Comparison of ENCODE assay signal across 23 cellular contexts in genomic region chr2:46580416-46580815, GRCh38. TPM values are rescaled to one million over a fixed set of nuclear protein-coding genes. Genes with fewer than 3 reads are reported as not detected.
DNase-seq lines count a peak whose midpoint lies in the region; ATAC-seq and TF ChIP-seq lines count a peak whose summit lies in the region.
"Had no signal": no experiment of that assay in that cellular context is flagged by ENCODE, and none has a peak within 500 bp of the region (broad histone marks: within the 10 kb centered on the region; RNA-seq: fewer than 3 reads in every experiment).

No MANE protein-coding gene starts in this region.

- no peak for DNase-seq in natural killer cell
- DNase-seq in natural killer cell treated with Interleukin-12 subunit alpha and Interleukin-12 subunit beta and Interleukin-15 and Interleukin-18, amount 100 ng/mL, for 72 hours (ENCODE audit: low spot score) = no peak
- peak; percentile 74 for DNase-seq in NCI-H2171 treated with DMSO at 0.1 percent for 48 hours (lab: John Stamatoyannopoulos, UW)
- no peak for DNase-seq in naive B cell
- DNase-seq in SK-N-DZ (ENCODE audit: low spot score) = no peak
- DNase-seq in WERI-Rb-1 = no peak
- no peak for DNase-seq in activated CD4-positive, alpha-beta T cell treated with anti-CD3 and anti-CD28 coated beads for 1 hour
- DNase-seq in Calu3 = no peak
- DNase-seq: activated CD4-positive, alpha-beta T cell treated with anti-CD3 and anti-CD28 coated beads, Interleukin-2, amount 10 ng/mL, durations not matched to agents 24 days and 14 days; activated CD8-positive, alpha-beta memory T cell treated with anti-CD3 and anti-CD28 coated beads, Interleukin-2, amount 10 ng/mL, durations not matched to agents 7 days and 5 days; effector CD8-positive, alpha-beta T cell; erythroblast; KG1; NCI-H1436; NCI-H510A treated with DMSO at 0.1 percent for 48 hours; ovary; Peyer's patch; right cardiac atrium; SJCRH30; stimulated activated naive CD8-positive, alpha-beta T cell treated with anti-CD3 and anti-CD28 coated beads, Interleukin-15, amount 100 ng/mL, for 72 hours; T-cell; thyroid gland had no signal

- no peaks in the 10 kb centered on the region for H3K9me3 ChIP-seq in WERI-Rb-1 (ENCODE audit: severe bottlenecking)
- H3K9me3 ChIP-seq: ovary, Peyer's patch, SJCRH30, thyroid gland had no signal

- H3K27me3 Mint-ChIP-seq in natural killer cell (ENCODE audit: low read depth in 2 of 2) = no peaks in the 10 kb centered on the region
- no peaks in the 10 kb centered on the region for H3K27me3 Mint-ChIP-seq in natural killer cell treated with Interleukin-12 subunit alpha and Interleukin-12 subunit beta and Interleukin-15 and Interleukin-18, amount 100 ng/mL, for 72 hours
- no peaks in the 10 kb centered on the region for H3K27me3 Mint-ChIP-seq in naive B cell
- no peaks in the 10 kb centered on the region for H3K27me3 Mint-ChIP-seq in Calu3 (ENCODE audit: unreplicated experiment)
- H3K27me3 Mint-ChIP-seq: activated CD4-positive, alpha-beta T cell treated with anti-CD3 and anti-CD28 coated beads, Interleukin-2, amount 10 ng/mL, durations not matched to agents 24 days and 14 days; activated CD8-positive, alpha-beta memory T cell treated with anti-CD3 and anti-CD28 coated beads, Interleukin-2, amount 10 ng/mL, durations not matched to agents 7 days and 5 days; stimulated activated naive CD8-positive, alpha-beta T cell treated with anti-CD3 and anti-CD28 coated beads, Interleukin-15, amount 100 ng/mL, for 72 hours; T-cell had no signal

- H3K27ac ChIP-seq in WERI-Rb-1 = no peak overlapping the region
- H3K27ac ChIP-seq: ovary, Peyer's patch, SJCRH30, thyroid gland had no signal

- ATAC-seq in natural killer cell (no peak), naive B cell (ENCODE audit: low read depth in 2 of 2) (no peak)
- ATAC-seq in natural killer cell treated with Interleukin-12 subunit alpha and Interleukin-12 subunit beta and Interleukin-15 and Interleukin-18, amount 100 ng/mL, for 72 hours = no peak
- ATAC-seq: activated CD8-positive, alpha-beta memory T cell treated with anti-CD3 and anti-CD28 coated beads, Interleukin-2, amount 10 ng/mL, durations not matched to agents 7 days and 5 days; right cardiac atrium; stimulated activated naive CD8-positive, alpha-beta T cell treated with anti-CD3 and anti-CD28 coated beads, Interleukin-15, amount 100 ng/mL, for 72 hours; T-cell had no signal

- H3K36me3 Mint-ChIP-seq in natural killer cell = peaks cover 17% of the 10 kb centered on the region
- peaks cover 17% of the 10 kb centered on the region for H3K36me3 Mint-ChIP-seq in natural killer cell treated with Interleukin-12 subunit alpha and Interleukin-12 subunit beta and Interleukin-15 and Interleukin-18, amount 100 ng/mL, for 72 hours
- H3K36me3 Mint-ChIP-seq in naive B cell = peaks cover 20 to 34% of the 10 kb centered on the region in 2 donors
- peaks cover 4% of the 10 kb centered on the region for H3K36me3 Mint-ChIP-seq in Calu3 (ENCODE audit: insufficient read depth, unreplicated experiment)

- CTCF ChIA-PET in Calu3 (lab: Charles Lee) = no interaction called here

- intact Hi-C loops in natural killer cell (cut with micrococcal nuclease) = no loop called here
- intact Hi-C loops in Calu3 (cut with micrococcal nuclease; ENCODE audit: unreplicated experiment) = no loop called here

- H3K4me3 Mint-ChIP-seq in natural killer cell (no peak overlapping the region), naive B cell (no peak overlapping the region), Calu3 (ENCODE audit: low read depth, unreplicated experiment) (no peak overlapping the region)
- no peak overlapping the region for H3K4me3 Mint-ChIP-seq in natural killer cell treated with Interleukin-12 subunit alpha and Interleukin-12 subunit beta and Interleukin-15 and Interleukin-18, amount 100 ng/mL, for 72 hours
- H3K4me3 Mint-ChIP-seq: activated CD4-positive, alpha-beta T cell treated with anti-CD3 and anti-CD28 coated beads, Interleukin-2, amount 10 ng/mL, durations not matched to agents 24 days and 14 days; activated CD8-positive, alpha-beta memory T cell treated with anti-CD3 and anti-CD28 coated beads, Interleukin-2, amount 10 ng/mL, durations not matched to agents 7 days and 5 days; activated T-helper 1 cell treated with anti-CD3 and anti-CD28 coated beads, Interleukin-12 subunit alpha, Interleukin-12 subunit beta, Interleukin-2, Interleukin-4 antibody, amounts not matched to agents 30 ng/mL and 10 ng/mL and 1 ng/mL, durations not matched to agents 14 hours and 24 hours and 36 hours; stimulated activated naive CD8-positive, alpha-beta T cell treated with anti-CD3 and anti-CD28 coated beads, Interleukin-15, amount 100 ng/mL, for 72 hours; T-cell had no signal

- H3K9me3 Mint-ChIP-seq in natural killer cell (no peaks in the 10 kb centered on the region), naive B cell (no peaks in the 10 kb centered on the region), Calu3 (ENCODE audit: low read depth, unreplicated experiment) (no peaks in the 10 kb centered on the region)
- H3K9me3 Mint-ChIP-seq in natural killer cell treated with Interleukin-12 subunit alpha and Interleukin-12 subunit beta and Interleukin-15 and Interleukin-18, amount 100 ng/mL, for 72 hours = no peaks in the 10 kb centered on the region
- H3K9me3 Mint-ChIP-seq: activated CD4-positive, alpha-beta T cell treated with anti-CD3 and anti-CD28 coated beads, Interleukin-2, amount 10 ng/mL, durations not matched to agents 24 days and 14 days; activated T-helper 1 cell treated with anti-CD3 and anti-CD28 coated beads, Interleukin-12 subunit alpha, Interleukin-12 subunit beta, Interleukin-2, Interleukin-4 antibody, amounts not matched to agents 30 ng/mL and 10 ng/mL and 1 ng/mL, durations not matched to agents 14 hours and 24 hours and 36 hours; stimulated activated naive CD8-positive, alpha-beta T cell treated with anti-CD3 and anti-CD28 coated beads, Interleukin-15, amount 100 ng/mL, for 72 hours; T-cell had no signal

- H3K4me1 Mint-ChIP-seq in natural killer cell (peaks cover 0 to 10% of the 10 kb centered on the region in 2 donors), naive B cell (peaks cover 10 to 29% (median 24%) of the 10 kb centered on the region in 3 donors), Calu3 (ENCODE audit: low read depth, unreplicated experiment) (no peaks in the 10 kb centered on the region)
- peaks cover 0 to 5% of the 10 kb centered on the region in 2 donors for H3K4me1 Mint-ChIP-seq in natural killer cell treated with Interleukin-12 subunit alpha and Interleukin-12 subunit beta and Interleukin-15 and Interleukin-18, amount 100 ng/mL, for 72 hours (ENCODE audit: low read depth in 2 of 2)
- H3K4me1 Mint-ChIP-seq: activated CD4-positive, alpha-beta T cell treated with anti-CD3 and anti-CD28 coated beads, Interleukin-2, amount 10 ng/mL, durations not matched to agents 24 days and 14 days; activated CD8-positive, alpha-beta memory T cell treated with anti-CD3 and anti-CD28 coated beads, Interleukin-2, amount 10 ng/mL, durations not matched to agents 7 days and 5 days; stimulated activated naive CD8-positive, alpha-beta T cell treated with anti-CD3 and anti-CD28 coated beads, Interleukin-15, amount 100 ng/mL, for 72 hours; T-cell had no signal

- H3K27ac Mint-ChIP-seq in natural killer cell (peak overlapping the region; percentile 5 to 64), naive B cell (peak overlapping the region in 5 of 6 donors; percentile 61 to 90 (median 71)), Calu3 (ENCODE audit: unreplicated experiment) (no peak overlapping the region)
- no peak overlapping the region for H3K27ac Mint-ChIP-seq in natural killer cell treated with Interleukin-12 subunit alpha and Interleukin-12 subunit beta and Interleukin-15 and Interleukin-18, amount 100 ng/mL, for 72 hours
- H3K27ac Mint-ChIP-seq: activated CD4-positive, alpha-beta T cell treated with anti-CD3 and anti-CD28 coated beads, Interleukin-2, amount 10 ng/mL, durations not matched to agents 24 days and 14 days; activated CD8-positive, alpha-beta memory T cell treated with anti-CD3 and anti-CD28 coated beads, Interleukin-2, amount 10 ng/mL, durations not matched to agents 7 days and 5 days; activated T-helper 1 cell treated with anti-CD3 and anti-CD28 coated beads, Interleukin-12 subunit alpha, Interleukin-12 subunit beta, Interleukin-2, Interleukin-4 antibody, amounts not matched to agents 30 ng/mL and 10 ng/mL and 1 ng/mL, durations not matched to agents 14 hours and 24 hours and 36 hours had no signal

- TF ChIP-seq CTCF in natural killer cell (IDR thresholded peaks at IDR 0.05) = no peak
- TF ChIP-seq CTCF in WERI-Rb-1 (IDR thresholded peaks at IDR 0.05; ENCODE audit: low read depth, low read length) = no peak
- no peak for TF ChIP-seq CTCF in Calu3 (IDR thresholded peaks at IDR 0.05; ENCODE audit: unreplicated experiment)

- H3K36me3 ChIP-seq in WERI-Rb-1 = peaks cover 14% of the 10 kb centered on the region
- H3K36me3 ChIP-seq: ovary had no signal

- H3K27me3 ChIP-seq in WERI-Rb-1 (ENCODE audit: insufficient read depth, low read depth, severe bottlenecking) = no peaks in the 10 kb centered on the region
- H3K27me3 ChIP-seq: ovary, Peyer's patch, SJCRH30, thyroid gland had no signal

- BruUV-seq in Calu3 (replicated peaks; lab: Mats Ljungman, UMichigan) = no TSS peak

- H3K4me3 ChIP-seq in WERI-Rb-1 (ENCODE audit: low read depth, low read length) = no peak overlapping the region
- H3K4me3 ChIP-seq: ovary, Peyer's patch, SJCRH30, thyroid gland had no signal

RNA-seq across cellular contexts. Expression of gene PIGF, which starts 36.4 kb away (rescaled TPM):
- total RNA-seq in natural killer cell = 10 to 100 TPM; 12.3 to 25.4 (median 16.0) TPM
- total RNA-seq in natural killer cell treated with Interleukin-12 subunit alpha and Interleukin-12 subunit beta and Interleukin-15 and Interleukin-18, amount 100 ng/mL, for 72 hours = 10 to 100 TPM; 17.4 to 25.8 TPM
- polyA plus RNA-seq in naive B cell (ENCODE audit: low read depth in 6 of 6) = 10 to 100 TPM; 17.0 to 36.1 (median 22.7) TPM
- 25.1 and 26.8 TPM in 2 replicates for polyA plus RNA-seq in SK-N-DZ (2014; cell fraction: cytosol; rRNA removed)
- 40.0 and 43.9 TPM in 2 replicates for polyA plus RNA-seq in SK-N-DZ (2014; cell fraction: nucleus; rRNA removed)
- 19.0 and 19.7 TPM in 2 replicates for total RNA-seq in Calu3 (2022)

RNA-seq across cellular contexts. Expression of gene CRIPT, which starts 36.6 kb away (rescaled TPM):
- 10 to 100 TPM; 27.3 to 34.3 (median 30.3) TPM for total RNA-seq in natural killer cell
- 10 to 100 TPM in 1 of 2 donors, 1 to 10 TPM in 1; 5.8 to 11.6 TPM for total RNA-seq in natural killer cell treated with Interleukin-12 subunit alpha and Interleukin-12 subunit beta and Interleukin-15 and Interleukin-18, amount 100 ng/mL, for 72 hours
- polyA plus RNA-seq in naive B cell (ENCODE audit: low read depth in 6 of 6) = 10 to 100 TPM in 4 of 6 donors, 1 to 10 TPM in 2; 4.5 to 13.5 (median 10.4) TPM
- 21.3 and 25.9 TPM in 2 replicates for polyA plus RNA-seq in SK-N-DZ (2014; cell fraction: cytosol; rRNA removed)
- polyA plus RNA-seq in SK-N-DZ (2014; cell fraction: nucleus; rRNA removed) = 13.5 and 15.0 TPM in 2 replicates
- 11.8 and 13.5 TPM in 2 replicates for total RNA-seq in Calu3 (2022)

RNA-seq across cellular contexts. Expression of gene ATP6V1E2, which starts 38.0 kb away (rescaled TPM):
- total RNA-seq in natural killer cell (10 to 100 TPM in 1 of 3 donors, 1 to 10 TPM in 2; 5.5 to 10.5 (median 7.9) TPM), Calu3 (2022) (10.6 and 11.5 TPM in 2 replicates)
- total RNA-seq in natural killer cell treated with Interleukin-12 subunit alpha and Interleukin-12 subunit beta and Interleukin-15 and Interleukin-18, amount 100 ng/mL, for 72 hours = 1 to 10 TPM; 3.7 to 7.2 TPM
- 10 to 100 TPM in 1 of 6 donors, 1 to 10 TPM in 4, under 1 TPM in 1; 0.82 to 10.8 (median 7.9) TPM for polyA plus RNA-seq in naive B cell (ENCODE audit: low read depth in 6 of 6)
- polyA plus RNA-seq in SK-N-DZ (2014; cell fraction: cytosol; rRNA removed) = 7.8 and 9.2 TPM in 2 replicates
- 5.2 and 9.1 TPM in 2 replicates for polyA plus RNA-seq in SK-N-DZ (2014; cell fraction: nucleus; rRNA removed)

RNA-seq across cellular contexts. Expression of gene RHOQ, which starts 38.1 kb away (rescaled TPM):
- 100 to 1,000 TPM in 2 of 3 donors, 10 to 100 TPM in 1; 93.7 to 131 (median 102) TPM for total RNA-seq in natural killer cell
- 10 to 100 TPM; 36.8 to 49.1 TPM for total RNA-seq in natural killer cell treated with Interleukin-12 subunit alpha and Interleukin-12 subunit beta and Interleukin-15 and Interleukin-18, amount 100 ng/mL, for 72 hours
- polyA plus RNA-seq in naive B cell (ENCODE audit: low read depth in 6 of 6) = 10 to 100 TPM in 5 of 6 donors, 1 to 10 TPM in 1; 8.5 to 21.7 (median 13.9) TPM
- polyA plus RNA-seq in SK-N-DZ (2014; cell fraction: cytosol; rRNA removed) = 31.1 and 33.1 TPM in 2 replicates
- polyA plus RNA-seq in SK-N-DZ (2014; cell fraction: nucleus; rRNA removed) = 22.1 and 36.0 TPM in 2 replicates
- total RNA-seq in Calu3 (2022) = 23.6 and 24.1 TPM in 2 replicates

Comparison
In these comparisons a context has a peak if more than half of its experiments do, and no peak if none do; other contexts are left out.
1. H3K27ac Mint-ChIP-seq: peak in natural killer cell (2 of 2) and naive B cell (5 of 6); none in natural killer cell treated with Interleukin-12 subunit alpha and Interleukin-12 subunit beta and Interleukin-15 and Interleukin-18, amount 100 ng/mL, for 72 hours (0 of 2) and Calu3 (single experiment).